8 cellular contexts compared by ENCODE assay signal in genomic region chr1:30907641-30908445, GRCh38. TPM values are rescaled to one million over a fixed set of nuclear protein-coding genes. Genes with fewer than 3 reads are reported as not detected.
A peak's percentile ranks its signal among the peaks of the same experiment; 100 is the strongest.
DNase-seq lines count a peak whose midpoint lies in the region; ATAC-seq lines count a peak whose summit lies in the region.

No MANE protein-coding gene starts in this region.

- intact Hi-C loops in activated T-helper 2 cell treated with anti-CD3 and anti-CD28 coated beads, Interferon-gamma antibody, Interleukin-2, Interleukin-4, amounts not matched to agents 10 μg/mL and 5 μg/mL and 100 μg/mL, durations not matched to agents 14 hours and 24 hours and 36 hours (cut with micrococcal nuclease) = no loop called here

- in situ Hi-C loops in HAP-1 (cut with MboI; ENCODE audit: low sequenced_read_pairs) = loop anchor here (25.0 kb wide), 1 partner anchor 1671 kb away; the partner anchor contains the start of genes MECR and PTPRU

- DNase-seq in HAP-1 (ENCODE audit: low spot score in 2 of 2) (no peak), CD1c-positive myeloid dendritic cell (ENCODE audit: extremely low spot score) (no peak)
- DNase-seq in activated T-helper 2 cell treated with anti-CD3 and anti-CD28 coated beads, Interferon-gamma antibody, Interleukin-2, Interleukin-4, amounts not matched to agents 10 μg/mL and 5 μg/mL and 100 μg/mL, durations not matched to agents 14 hours and 24 hours and 36 hours (ENCODE audit: low spot score) = no peak
- DNase-seq in stimulated activated naive CD4-positive, alpha-beta T cell (lab: John Stamatoyannopoulos, UW) = no peak

- H3K4me3 ChIP-seq in HAP-1 (peak overlapping the region; percentile 45), iPS-11a (ENCODE audit: low read depth, low read length) (peak overlapping the region; percentile 50), skeletal muscle satellite cell (ENCODE audit: low read length) (peak overlapping the region; percentile 76)

- H3K4me2 ChIP-seq in skeletal muscle satellite cell (ENCODE audit: low read length) = peak overlapping the region; percentile 93

- no peaks in the 10 kb centered on the region for H3K9me3 Mint-ChIP-seq in activated T-helper 2 cell treated with anti-CD3 and anti-CD28 coated beads, Interferon-gamma antibody, Interleukin-2, Interleukin-4, amounts not matched to agents 10 μg/mL and 5 μg/mL and 100 μg/mL, durations not matched to agents 14 hours and 24 hours and 36 hours

- ATAC-seq in HG03457 (IDR thresholded peaks at IDR 0.05; ENCODE audit: unreplicated experiment) = no peak
- ATAC-seq in GM18861 (IDR thresholded peaks at IDR 0.05; ENCODE audit: unreplicated experiment) = no peak

- H3K36me3 ChIP-seq in HAP-1 (replicated peaks) = no peaks in the 10 kb centered on the region
- no peaks in the 10 kb centered on the region for H3K36me3 ChIP-seq in skeletal muscle satellite cell (ENCODE audit: insufficient read depth, low read length)

- H3K27me3 ChIP-seq in HAP-1 (ENCODE audit: low read depth) (no peaks in the 10 kb centered on the region), skeletal muscle satellite cell (ENCODE audit: control insufficient read depth, insufficient read depth, low read length) (no peaks in the 10 kb centered on the region)

- H3K27me3 Mint-ChIP-seq in activated T-helper 2 cell treated with anti-CD3 and anti-CD28 coated beads, Interferon-gamma antibody, Interleukin-2, Interleukin-4, amounts not matched to agents 10 μg/mL and 5 μg/mL and 100 μg/mL, durations not matched to agents 14 hours and 24 hours and 36 hours (ENCODE audit: low read depth) = peaks cover 46% of the 10 kb centered on the region

- peaks cover 3% of the 10 kb centered on the region; the same call in 1 of the 2 replicates for H3K4me1 ChIP-seq in HAP-1
- H3K4me1 ChIP-seq in skeletal muscle satellite cell (ENCODE audit: control insufficient read depth, insufficient read depth, low read length) = peaks cover 36% of the 10 kb centered on the region

- peaks cover 10% of the 10 kb centered on the region for H3K4me1 Mint-ChIP-seq in activated T-helper 2 cell treated with anti-CD3 and anti-CD28 coated beads, Interferon-gamma antibody, Interleukin-2, Interleukin-4, amounts not matched to agents 10 μg/mL and 5 μg/mL and 100 μg/mL, durations not matched to agents 14 hours and 24 hours and 36 hours (ENCODE audit: low read depth)

- peak overlapping the region; percentile 70 for H3K4me3 Mint-ChIP-seq in activated T-helper 2 cell treated with anti-CD3 and anti-CD28 coated beads, Interferon-gamma antibody, Interleukin-2, Interleukin-4, amounts not matched to agents 10 μg/mL and 5 μg/mL and 100 μg/mL, durations not matched to agents 14 hours and 24 hours and 36 hours (ENCODE audit: low read depth)

- H3K36me3 Mint-ChIP-seq in activated T-helper 2 cell treated with anti-CD3 and anti-CD28 coated beads, Interferon-gamma antibody, Interleukin-2, Interleukin-4, amounts not matched to agents 10 μg/mL and 5 μg/mL and 100 μg/mL, durations not matched to agents 14 hours and 24 hours and 36 hours (ENCODE audit: low read depth) = no peaks in the 10 kb centered on the region

- H3K9me3 ChIP-seq in HAP-1 (no peaks in the 10 kb centered on the region), skeletal muscle satellite cell (replicated peaks; ENCODE audit: low read length) (no peaks in the 10 kb centered on the region)

- no peak overlapping the region for H3K27ac Mint-ChIP-seq in activated T-helper 2 cell treated with anti-CD3 and anti-CD28 coated beads, Interferon-gamma antibody, Interleukin-2, Interleukin-4, amounts not matched to agents 10 μg/mL and 5 μg/mL and 100 μg/mL, durations not matched to agents 14 hours and 24 hours and 36 hours

- H3K9ac ChIP-seq in skeletal muscle satellite cell (ENCODE audit: low read depth, low read length) = peak overlapping the region; percentile 81

RNA-seq across cellular contexts. Expression of gene SDC3, which starts 0.7 kb away (rescaled TPM):
- 0.46 and 0.92 TPM in 2 replicates for total RNA-seq in activated T-helper 2 cell treated with anti-CD3 and anti-CD28 coated beads, Interferon-gamma antibody, Interleukin-2, Interleukin-4, amounts not matched to agents 10 μg/mL and 5 μg/mL and 100 μg/mL, durations not matched to agents 14 hours and 24 hours and 36 hours
- total RNA-seq in skeletal muscle satellite cell (2012; rRNA removed) = 9.6 and 18.8 TPM in 2 replicates
